1 cellular context compared by ENCODE assay signal in genomic region chr1:211587123-211587522, GRCh38.
TF ChIP-seq lines count a peak whose summit lies in the region.

No MANE protein-coding gene starts in this region.

TF ChIP-seq in GM12878, 131 proteins besides CTCF, POLR2A, EP300 and RAD21 (continued from another document):
- TF ChIP-seq IKZF2 (IDR thresholded peaks at IDR 0.05), result peak; percentile 58 to 59; a peak in 3 of 4 replicates
- TF ChIP-seq ZNF592 (IDR thresholded peaks at IDR 0.05), result no peak
- no peak for TF ChIP-seq KAT2A (conservative IDR thresholded peaks at IDR 0.05; ENCODE audit: control insufficient read depth, low read depth, low read length)
- TF ChIP-seq SMARCA5 (IDR thresholded peaks at IDR 0.05), result no peak
- no peak for TF ChIP-seq PAX8 (IDR thresholded peaks at IDR 0.05)
- peak; percentile 77 for TF ChIP-seq SPI1 (IDR thresholded peaks at IDR 0.05; ENCODE audit: borderline replicate concordance, insufficient read depth, low read depth, low read length)
- TF ChIP-seq CBFB (IDR thresholded peaks at IDR 0.05; ENCODE audit: low read depth), result no peak
- TF ChIP-seq ZNF622 (IDR thresholded peaks at IDR 0.05), result no peak
- TF ChIP-seq CHD4 (IDR thresholded peaks at IDR 0.05), result no peak
- TF ChIP-seq BACH1 (IDR thresholded peaks at IDR 0.05; ENCODE audit: borderline replicate concordance), result no peak
- TF ChIP-seq SUZ12 (IDR thresholded peaks at IDR 0.05; ENCODE audit: unreplicated experiment), result no peak
- TF ChIP-seq RUNX3 (IDR thresholded peaks at IDR 0.05; ENCODE audit: low read length), result 0 out of 2 replicates have a peak, but pooled peaks have one; percentile 10
- no peak for TF ChIP-seq RBBP5 (conservative IDR thresholded peaks at IDR 0.05)
- TF ChIP-seq ATF7 (IDR thresholded peaks at IDR 0.05; ENCODE audit: low read depth), result 0 out of 2 replicates have a peak, but pooled peaks have one; percentile 23
- TF ChIP-seq IRF5 (IDR thresholded peaks at IDR 0.05; ENCODE audit: borderline replicate concordance), result no peak
- no peak for TF ChIP-seq PAX5 (IDR thresholded peaks at IDR 0.05; ENCODE audit: borderline replicate concordance, low read depth, low read length)
- no peak for TF ChIP-seq RAD51 (IDR thresholded peaks at IDR 0.05)
- TF ChIP-seq RB1 (IDR thresholded peaks at IDR 0.05; ENCODE audit: borderline replicate concordance), result no peak
- TF ChIP-seq ZBTB40 (IDR thresholded peaks at IDR 0.05; ENCODE audit: borderline replicate concordance), result no peak
- no peak for TF ChIP-seq NBN (IDR thresholded peaks at IDR 0.05)
TF ChIP-seq in GM12878: peak in this region for 7.
